9 cellular contexts compared by ENCODE assay signal in the genomic region with DNA sequence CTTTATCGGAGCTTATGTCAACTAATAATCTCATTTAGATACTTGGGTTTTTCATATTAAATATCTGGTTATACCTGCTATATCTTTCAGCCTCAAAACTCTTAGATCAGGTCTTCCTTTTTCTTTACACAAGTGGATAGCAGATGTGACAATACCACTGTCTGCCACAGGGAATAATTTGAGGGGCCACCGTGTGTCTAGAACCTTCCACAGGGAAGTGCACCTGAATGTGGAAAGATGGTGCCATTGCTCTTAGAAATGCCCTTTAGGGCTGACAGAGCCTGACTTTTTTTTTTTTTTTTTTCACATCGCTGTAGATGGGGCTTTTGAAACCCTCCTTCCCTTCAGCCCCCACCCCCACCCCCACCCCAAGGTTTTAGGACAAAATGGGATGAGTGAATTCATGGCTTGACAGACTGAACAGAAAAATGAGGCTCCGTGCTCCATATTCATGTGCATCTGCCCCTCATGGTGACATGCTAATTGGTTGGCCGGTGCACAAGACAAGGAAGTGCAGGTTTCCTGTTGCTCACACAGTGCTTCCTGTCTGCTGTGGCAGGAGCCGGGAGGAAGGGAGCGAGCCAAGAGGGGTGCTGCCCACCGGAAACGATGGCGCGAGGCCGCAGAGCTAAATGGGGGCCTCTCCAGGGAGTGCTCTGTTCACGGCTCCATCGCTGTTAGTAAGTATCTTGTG.
DNase-seq lines count a peak whose midpoint lies in the region; ATAC-seq, FAIRE-seq and TF ChIP-seq lines count a peak whose summit lies in the region.
"Had no signal": no experiment of that assay in that cellular context is flagged by ENCODE, and none has a peak within 500 bp of the region (broad histone marks: within the 10 kb centered on the region; RNA-seq: fewer than 3 reads in every experiment).

No MANE protein-coding gene starts in this region.

- H3K27me3 ChIP-seq in endothelial cell of umbilical vein (ENCODE audit: control insufficient read depth in 2 of 2, insufficient read depth in 2 of 2, low read length in 2 of 2) (no peaks in the 10 kb centered on the region), HAP-1 (ENCODE audit: low read depth) (no peaks in the 10 kb centered on the region)

- H3K4me1 ChIP-seq in endothelial cell of umbilical vein (ENCODE audit: control insufficient read depth, extremely low read depth, insufficient read depth, low read length) (peaks cover 24% of the 10 kb centered on the region), HAP-1 (peaks cover 4% of the 10 kb centered on the region)

- H3K4me2 ChIP-seq in endothelial cell of umbilical vein (ENCODE audit: insufficient read depth, low read length): peak overlapping the region; percentile 85

- no peaks in the 10 kb centered on the region for H3K9me1 ChIP-seq in endothelial cell of umbilical vein (replicated peaks; ENCODE audit: control insufficient read depth, extremely low read depth, insufficient read depth, low read length)

- H3K4me3 ChIP-seq in endothelial cell of umbilical vein (replicated peaks in 1 of 3; ENCODE audit: insufficient read depth in 1 of 3, low read depth in 1 of 3, low read length in 3 of 3) (peak overlapping the region in 1 of 3 experiments; percentile 39), HAP-1 (no peak overlapping the region)

- peak; percentile 97 for FAIRE-seq in endothelial cell of umbilical vein (lab: Jason Lieb, UNC)

- ATAC-seq in GM19467 (IDR thresholded peaks at IDR 0.05; ENCODE audit: unreplicated experiment): peak; percentile 97

- no peaks in the 10 kb centered on the region for H3K4me1 Mint-ChIP-seq in glutamatergic neuron (ENCODE audit: low read depth, unreplicated experiment)

- no peak overlapping the region for H3K4me3 Mint-ChIP-seq in glutamatergic neuron (ENCODE audit: unreplicated experiment)

- DNase-seq in CD1c-positive myeloid dendritic cell (ENCODE audit: extremely low spot score) (peak; percentile 51), HT1080 (ENCODE audit: low read depth) (peak; percentile 32), endothelial cell of umbilical vein (ENCODE audit: low read depth, low spot score) (peak; percentile 94), glutamatergic neuron (no peak), HAP-1 (ENCODE audit: low spot score in 2 of 2) (no peak)
- peak; percentile 72 to 79 for DNase-seq in activated CD4-positive, alpha-beta T cell treated with anti-CD3 and anti-CD28 coated beads, Interleukin-2, amount 50 U/mL, for 48 hours
- DNase-seq in stimulated activated CD4-positive, alpha-beta T cell treated with anti-CD3 and anti-CD28 coated beads, Interleukin-4, amount 100 ng/mL, for 24 hours: peak; percentile 71

- H3K36me3 ChIP-seq in endothelial cell of umbilical vein (ENCODE audit: control insufficient read depth in 2 of 2, extremely low read depth in 1 of 2, insufficient read depth in 2 of 2, low read length in 2 of 2): no peaks in the 10 kb centered on the region
- no peaks in the 10 kb centered on the region for H3K36me3 ChIP-seq in HAP-1 (replicated peaks)

- H3K36me3 Mint-ChIP-seq in glutamatergic neuron (ENCODE audit: unreplicated experiment): no peaks in the 10 kb centered on the region

- intact Hi-C loops in endothelial cell of umbilical vein (cut with micrococcal nuclease): loop anchor here (1.0 to 10.0 kb wide), 9 partner anchors 17 to 340 kb away; partner anchors contain the start of genes FAM210A and RNMT

- in situ Hi-C loops in HAP-1 (cut with MboI; ENCODE audit: low sequenced_read_pairs): no loop called here

- H2AFZ ChIP-seq in endothelial cell of umbilical vein (ENCODE audit: low read depth, low read length): peak overlapping the region; percentile 14

- CTCF ChIA-PET in endothelial cell of umbilical vein (lab: Charles Lee): interaction anchor here (0.9 to 1.9 kb wide), 5 partner anchors 23 to 249 kb away, joined by 3 to 5 read pairs (median 4); no protein-coding TSS in a partner anchor

- no peaks in the 10 kb centered on the region for H3K79me2 ChIP-seq in endothelial cell of umbilical vein (ENCODE audit: control insufficient read depth, insufficient read depth, low read length)

- TSS peak; percentile 86 for BruUV-seq in endothelial cell of umbilical vein (replicated peaks; lab: Mats Ljungman, UMichigan)

- H3K27me3 Mint-ChIP-seq in glutamatergic neuron (ENCODE audit: unreplicated experiment): no peaks in the 10 kb centered on the region

- POLR2A ChIA-PET in endothelial cell of umbilical vein (lab: Charles Lee): no interaction called here

- no peak for TF ChIP-seq CTCF in endothelial cell of umbilical vein (IDR thresholded peaks at IDR 0.05; ENCODE audit: extremely low read depth in 1 of 2, insufficient read depth in 1 of 2, low read depth in 1 of 2, low read length in 2 of 2)
- TF ChIP-seq CTCF in glutamatergic neuron (IDR thresholded peaks at IDR 0.05; ENCODE audit: partially characterized antibody, unreplicated experiment): no peak

- no peaks in the 10 kb centered on the region for H4K20me1 ChIP-seq in endothelial cell of umbilical vein (replicated peaks; ENCODE audit: control insufficient read depth, extremely low read depth, insufficient read depth, low read length)

- peak overlapping the region; percentile 71 for H3K9ac ChIP-seq in endothelial cell of umbilical vein (replicated peaks; ENCODE audit: extremely low read depth, insufficient read depth, low read length)

- peak; percentile 54 for TF ChIP-seq POLR2A in endothelial cell of umbilical vein (IDR thresholded peaks at IDR 0.05; ENCODE audit: low read depth, low read length)

- dilution Hi-C loops in endothelial cell of umbilical vein (cut with MboI; ENCODE audit: extremely low pct_ligation_motif_present, low sequenced_read_pairs): no loop called here

- peak overlapping the region; percentile 98 for H3K27ac ChIP-seq in endothelial cell of umbilical vein (ENCODE audit: insufficient read depth, low read depth, low read length)
- H3K27ac ChIP-seq: C4-2B had no signal

- H3K9me3 ChIP-seq in endothelial cell of umbilical vein (replicated peaks; ENCODE audit: control insufficient read depth, insufficient read depth, low read length) (no peaks in the 10 kb centered on the region), HAP-1 (no peaks in the 10 kb centered on the region)

- H3K27ac Mint-ChIP-seq in glutamatergic neuron (ENCODE audit: unreplicated experiment): no peak overlapping the region

- H3K9me3 Mint-ChIP-seq in glutamatergic neuron (ENCODE audit: unreplicated experiment): peaks cover 3% of the 10 kb centered on the region

TF ChIP-seq in endothelial cell of umbilical vein, 7 proteins besides CTCF, POLR2A, EP300 and RAD21:
- TF ChIP-seq FOS (IDR thresholded peaks at IDR 0.05; ENCODE audit: borderline replicate concordance, insufficient read depth, low read length) (peak; percentile 71), JUN (IDR thresholded peaks at IDR 0.05; ENCODE audit: borderline replicate concordance, insufficient read depth, insufficient read length, low read depth) (peak; percentile 28), GATA2 (IDR thresholded peaks at IDR 0.05; ENCODE audit: insufficient read depth, insufficient read length, low read depth, low read length) (peak; percentile 57), MYC (IDR thresholded peaks at IDR 0.05; ENCODE audit: low read depth, low read length) (peak; percentile 88), POLR2AphosphoS5 (IDR thresholded peaks at IDR 0.05; ENCODE audit: insufficient read depth, low read depth, low read length) (peak; percentile 96), EZH2 (IDR thresholded peaks at IDR 0.05; ENCODE audit: borderline replicate concordance, low read depth, low read length, severe bottlenecking) (no peak), MAX (IDR thresholded peaks at IDR 0.05; ENCODE audit: insufficient read depth, insufficient read length) (peak; percentile 41)

Comparison
In these comparisons a context has a peak if more than half of its experiments do, and no peak if none do; other contexts are left out.
1. DNase-seq: peak in CD1c-positive myeloid dendritic cell (single experiment), HT1080 (single experiment), activated CD4-positive, alpha-beta T cell treated with anti-CD3 and anti-CD28 coated beads, Interleukin-2, amount 50 U/mL, for 48 hours (2 of 2), endothelial cell of umbilical vein (single experiment) and stimulated activated CD4-positive, alpha-beta T cell treated with anti-CD3 and anti-CD28 coated beads, Interleukin-4, amount 100 ng/mL, for 24 hours (single experiment); none in glutamatergic neuron (single experiment) and HAP-1 (0 of 2).